9 cellular contexts compared by ENCODE assay signal in the genomic region with DNA sequence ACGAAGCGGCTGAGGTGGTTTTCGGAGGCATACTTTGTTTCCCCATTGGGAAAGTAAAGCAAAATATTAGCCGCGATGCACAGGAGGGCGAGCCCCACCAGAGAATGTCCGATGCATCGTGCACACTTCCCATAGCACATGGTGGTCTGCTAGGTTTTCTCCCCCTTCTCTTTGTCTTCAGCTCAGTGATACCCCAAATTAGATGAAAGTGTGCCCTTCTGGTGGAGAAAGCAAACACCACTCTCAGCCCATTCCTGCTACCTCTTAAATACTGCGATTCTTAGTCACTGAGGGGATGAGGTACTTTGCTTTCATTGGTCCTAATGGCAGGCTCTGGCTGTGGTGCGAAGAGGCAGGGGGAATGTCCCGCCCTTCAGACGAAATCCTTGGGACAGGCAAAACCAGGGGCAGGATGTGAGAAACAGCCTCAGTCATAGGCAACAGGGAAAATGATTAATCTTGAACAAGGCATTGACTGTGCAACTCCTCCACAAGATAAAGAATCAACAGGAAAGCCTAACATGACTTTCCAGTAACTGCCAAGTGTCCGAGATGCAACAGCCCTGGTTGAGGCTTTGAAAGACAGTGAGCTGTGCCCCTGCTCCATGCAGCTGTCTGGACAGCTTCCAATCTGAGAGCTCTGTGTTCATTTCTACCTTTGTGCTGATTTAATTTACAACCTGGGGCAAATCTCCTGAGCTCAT. TPM values are rescaled to one million over a fixed set of nuclear protein-coding genes. Genes with fewer than 3 reads are reported as not detected.
DNase-seq lines count a peak whose midpoint lies in the region; ATAC-seq, FAIRE-seq and TF ChIP-seq lines count a peak whose summit lies in the region.
"Had no signal": no experiment of that assay in that cellular context is flagged by ENCODE, and none has a peak within 500 bp of the region (broad histone marks: within the 10 kb centered on the region; RNA-seq: fewer than 3 reads in every experiment).

A gene with protein sequence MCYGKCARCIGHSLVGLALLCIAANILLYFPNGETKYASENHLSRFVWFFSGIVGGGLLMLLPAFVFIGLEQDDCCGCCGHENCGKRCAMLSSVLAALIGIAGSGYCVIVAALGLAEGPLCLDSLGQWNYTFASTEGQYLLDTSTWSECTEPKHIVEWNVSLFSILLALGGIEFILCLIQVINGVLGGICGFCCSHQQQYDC (minus strand): TSS at position 242 of the 704 bp plus-strand sequence. CDS start 102 bp downstream, at position 140.

- no peak for TF ChIP-seq CTCF in kidney (IDR thresholded peaks at IDR 0.05; ENCODE audit: borderline replicate concordance, extremely low read depth, insufficient read depth)
- no peak for TF ChIP-seq CTCF in subcutaneous adipose tissue (IDR thresholded peaks at IDR 0.05; ENCODE audit: low read depth)

- CTCF ChIA-PET in activated naive CD4-positive, alpha-beta T cell treated with anti-CD3 and anti-CD28 coated beads, Interleukin-2, amount 10 ng/mL, durations not matched to agents 7 days and 5 days (lab: Charles Lee): no interaction called here

- peak within 1 kb of the TSS; percentile 51 to 80 for H3K4me3 ChIP-seq in kidney (ENCODE audit: low read length in 2 of 2)

- no peaks in the 10 kb centered on the region for H3K36me3 ChIP-seq in kidney (ENCODE audit: control insufficient read depth in 1 of 2, insufficient read depth in 2 of 2, low read length in 2 of 2)

- peak within 1 kb of the TSS; percentile 30 for H3K27ac Mint-ChIP-seq in activated naive CD8-positive, alpha-beta T cell treated with anti-CD3 and anti-CD28 coated beads, Interleukin-2, amount 50 U/mL, for 24 hours
- H3K27ac Mint-ChIP-seq in activated naive CD8-positive, alpha-beta T cell treated with anti-CD3 and anti-CD28 coated beads for 36 hours: no peak within 1 kb of the TSS
- no peak within 1 kb of the TSS for H3K27ac Mint-ChIP-seq in activated naive CD4-positive, alpha-beta T cell treated with anti-CD3 and anti-CD28 coated beads, Interleukin-2, amount 10 ng/mL, durations not matched to agents 7 days and 5 days

- FAIRE-seq in kidney (lab: Jason Lieb, UNC): no peak

- no peaks in the 10 kb centered on the region for H3K9me3 ChIP-seq in kidney (ENCODE audit: control insufficient read depth in 1 of 2, low read length in 2 of 2)

- intact Hi-C loops in kidney (cut with DNase I): no loop called here

- peak within 1 kb of the TSS in 1 of 2 donors; percentile 87 for H3K9ac ChIP-seq in kidney (ENCODE audit: low read length in 2 of 2)

- DNase-seq in activated naive CD8-positive, alpha-beta T cell treated with anti-CD3 and anti-CD28 coated beads, Interleukin-2, amount 50 U/mL, for 24 hours: no peak
- no peak for DNase-seq in activated naive CD8-positive, alpha-beta T cell treated with anti-CD3 and anti-CD28 coated beads for 36 hours
- peak; percentile 89 for DNase-seq in astrocyte of the hippocampus (ENCODE audit: low read depth, low spot score)
- DNase-seq in kidney: peak; percentile 86
- DNase-seq in activated naive CD4-positive, alpha-beta T cell treated with anti-CD3 and anti-CD28 coated beads, Interleukin-2, amount 10 ng/mL, durations not matched to agents 7 days and 5 days: no peak
- no peak for DNase-seq in activated CD4-positive, alpha-beta T cell treated with anti-CD3 and anti-CD28 coated beads, Interleukin-2, amount 50 U/mL, for 48 hours

- peaks cover 6% of the 10 kb centered on the region for H3K27me3 Mint-ChIP-seq in activated naive CD8-positive, alpha-beta T cell treated with anti-CD3 and anti-CD28 coated beads, Interleukin-2, amount 50 U/mL, for 24 hours
- H3K27me3 Mint-ChIP-seq in activated naive CD8-positive, alpha-beta T cell treated with anti-CD3 and anti-CD28 coated beads for 36 hours: peaks cover 15% of the 10 kb centered on the region
- H3K27me3 Mint-ChIP-seq in activated naive CD4-positive, alpha-beta T cell treated with anti-CD3 and anti-CD28 coated beads, Interleukin-2, amount 10 ng/mL, durations not matched to agents 7 days and 5 days: peaks cover 6% of the 10 kb centered on the region

- H3K4me3 Mint-ChIP-seq in activated naive CD8-positive, alpha-beta T cell treated with anti-CD3 and anti-CD28 coated beads, Interleukin-2, amount 50 U/mL, for 24 hours: no peak within 1 kb of the TSS
- no peak within 1 kb of the TSS for H3K4me3 Mint-ChIP-seq in activated naive CD8-positive, alpha-beta T cell treated with anti-CD3 and anti-CD28 coated beads for 36 hours
- H3K4me3 Mint-ChIP-seq in activated naive CD4-positive, alpha-beta T cell treated with anti-CD3 and anti-CD28 coated beads, Interleukin-2, amount 10 ng/mL, durations not matched to agents 7 days and 5 days: no peak within 1 kb of the TSS

- ATAC-seq in activated naive CD8-positive, alpha-beta T cell treated with anti-CD3 and anti-CD28 coated beads, Interleukin-2, amount 50 U/mL, for 24 hours: no peak
- no peak for ATAC-seq in HG03442 (IDR thresholded peaks at IDR 0.05; ENCODE audit: unreplicated experiment)

- H3K4me1 ChIP-seq in kidney (ENCODE audit: control insufficient read depth in 1 of 2, insufficient read depth in 1 of 2, low read depth in 1 of 2, low read length in 2 of 2): peaks cover 0 to 5% of the 10 kb centered on the region in 2 donors

- H3K4me1 Mint-ChIP-seq in activated naive CD8-positive, alpha-beta T cell treated with anti-CD3 and anti-CD28 coated beads, Interleukin-2, amount 50 U/mL, for 24 hours: no peaks in the 10 kb centered on the region
- H3K4me1 Mint-ChIP-seq in activated naive CD8-positive, alpha-beta T cell treated with anti-CD3 and anti-CD28 coated beads for 36 hours: peaks cover 2% of the 10 kb centered on the region
- no peaks in the 10 kb centered on the region for H3K4me1 Mint-ChIP-seq in activated naive CD4-positive, alpha-beta T cell treated with anti-CD3 and anti-CD28 coated beads, Interleukin-2, amount 10 ng/mL, durations not matched to agents 7 days and 5 days

- H3K27ac ChIP-seq in kidney (ENCODE audit: low read depth in 2 of 2, low read length in 2 of 2): peak within 1 kb of the TSS; percentile 74 to 89

- H3K36me3 Mint-ChIP-seq in activated naive CD8-positive, alpha-beta T cell treated with anti-CD3 and anti-CD28 coated beads, Interleukin-2, amount 50 U/mL, for 24 hours (ENCODE audit: low read depth): no peaks in the 10 kb centered on the region
- H3K36me3 Mint-ChIP-seq in activated naive CD8-positive, alpha-beta T cell treated with anti-CD3 and anti-CD28 coated beads for 36 hours: no peaks in the 10 kb centered on the region
- H3K36me3 Mint-ChIP-seq in activated naive CD4-positive, alpha-beta T cell treated with anti-CD3 and anti-CD28 coated beads, Interleukin-2, amount 10 ng/mL, durations not matched to agents 7 days and 5 days: no peaks in the 10 kb centered on the region

- no peaks in the 10 kb centered on the region for H3K9me3 Mint-ChIP-seq in activated naive CD8-positive, alpha-beta T cell treated with anti-CD3 and anti-CD28 coated beads, Interleukin-2, amount 50 U/mL, for 24 hours
- H3K9me3 Mint-ChIP-seq in activated naive CD8-positive, alpha-beta T cell treated with anti-CD3 and anti-CD28 coated beads for 36 hours: no peaks in the 10 kb centered on the region
- no peaks in the 10 kb centered on the region for H3K9me3 Mint-ChIP-seq in activated naive CD4-positive, alpha-beta T cell treated with anti-CD3 and anti-CD28 coated beads, Interleukin-2, amount 10 ng/mL, durations not matched to agents 7 days and 5 days

RNA-seq across cellular contexts. Expression of the gene that starts here (rescaled TPM):
- total RNA-seq in activated naive CD8-positive, alpha-beta T cell treated with anti-CD3 and anti-CD28 coated beads for 36 hours: not detected
- 173 TPM for total RNA-seq in kidney
- polyA plus RNA-seq in kidney (ENCODE audit: insufficient read depth, low read depth, low replicate concordance): 101 TPM
- 100 to 1,000 TPM in 1 of 4 donors, 10 to 100 TPM in 3; 50.6 to 142 (median 73.8) TPM for total RNA-seq in subcutaneous adipose tissue
- total RNA-seq: activated CD8-positive, alpha-beta memory T cell treated with anti-CD3 and anti-CD28 coated beads for 36 hours had no signal

Comparison
In these comparisons a context has a peak if more than half of its experiments do, and no peak if none do; other contexts are left out.
1. RNA of the gene that starts here (total RNA-seq): 173 TPM in kidney (single experiment) and 50.6 to 142 TPM in subcutaneous adipose tissue; not detected in activated naive CD8-positive, alpha-beta T cell treated with anti-CD3 and anti-CD28 coated beads for 36 hours; every median in the first group is over 10 times any median in the second.
2. DNase-seq: peak in astrocyte of the hippocampus (single experiment) and kidney (single experiment); none in activated naive CD8-positive, alpha-beta T cell treated with anti-CD3 and anti-CD28 coated beads, Interleukin-2, amount 50 U/mL, for 24 hours (single experiment), activated naive CD8-positive, alpha-beta T cell treated with anti-CD3 and anti-CD28 coated beads for 36 hours (single experiment), activated naive CD4-positive, alpha-beta T cell treated with anti-CD3 and anti-CD28 coated beads, Interleukin-2, amount 10 ng/mL, durations not matched to agents 7 days and 5 days (single experiment) and activated CD4-positive, alpha-beta T cell treated with anti-CD3 and anti-CD28 coated beads, Interleukin-2, amount 50 U/mL, for 48 hours (0 of 2).